Comparison of ENCODE assay signal across 18 cellular contexts in genomic region chr7:157990226-157990877, GRCh38.
"Had no signal": no experiment of that assay in that cellular context is flagged by ENCODE, and none has a peak within 500 bp of the region (broad histone marks: within the 10 kb centered on the region; RNA-seq: fewer than 3 reads in every experiment).

No MANE protein-coding gene starts in this region.

- H3K36me3 Mint-ChIP-seq: activated naive CD4-positive, alpha-beta T cell treated with anti-CD3 and anti-CD28 coated beads, Interleukin-2, amount 50 U/mL, for 24 hours had no signal

- H3K27ac ChIP-seq: ascending aorta, prostate gland, right atrium auricular region, tibial nerve had no signal

- H3K9me3 Mint-ChIP-seq: activated CD4-positive, alpha-beta memory T cell treated with anti-CD3 and anti-CD28 coated beads, Interleukin-2, amount 10 ng/mL, durations not matched to agents 7 days and 5 days; activated naive CD4-positive, alpha-beta T cell treated with anti-CD3 and anti-CD28 coated beads, Interleukin-2, amount 50 U/mL, for 24 hours; activated T-cell treated with anti-CD3 and anti-CD28 coated beads, Interleukin-2, amount 50 U/mL, for 24 hours; stimulated activated naive CD8-positive, alpha-beta T cell treated with anti-CD3 and anti-CD28 coated beads, Interleukin-15, Interleukin-2, amounts not matched to agents 100 ng/mL and 50 ng/mL, for 24 hours had no signal

- H3K27ac Mint-ChIP-seq: activated CD4-positive, alpha-beta memory T cell treated with anti-CD3 and anti-CD28 coated beads, Interleukin-2, amount 10 ng/mL, durations not matched to agents 7 days and 5 days; activated naive CD4-positive, alpha-beta T cell treated with anti-CD3 and anti-CD28 coated beads, Interleukin-2, amount 50 U/mL, for 24 hours; activated T-cell treated with anti-CD3 and anti-CD28 coated beads, Interleukin-2, amount 50 U/mL, for 24 hours; stimulated activated naive CD8-positive, alpha-beta T cell treated with anti-CD3 and anti-CD28 coated beads, Interleukin-15, Interleukin-2, amounts not matched to agents 100 ng/mL and 50 ng/mL, for 24 hours had no signal

- H3K36me3 ChIP-seq: ascending aorta, prostate gland, right atrium auricular region, tibial nerve had no signal

- H3K4me1 ChIP-seq: ascending aorta, prostate gland, right atrium auricular region, tibial nerve had no signal

- H3K4me3 Mint-ChIP-seq: activated CD4-positive, alpha-beta memory T cell treated with anti-CD3 and anti-CD28 coated beads, Interleukin-2, amount 10 ng/mL, durations not matched to agents 7 days and 5 days; activated naive CD4-positive, alpha-beta T cell treated with anti-CD3 and anti-CD28 coated beads, Interleukin-2, amount 50 U/mL, for 24 hours; activated T-cell treated with anti-CD3 and anti-CD28 coated beads, Interleukin-2, amount 50 U/mL, for 24 hours; stimulated activated naive CD8-positive, alpha-beta T cell treated with anti-CD3 and anti-CD28 coated beads, Interleukin-15, Interleukin-2, amounts not matched to agents 100 ng/mL and 50 ng/mL, for 24 hours had no signal

- H3K27me3 Mint-ChIP-seq: activated CD4-positive, alpha-beta memory T cell treated with anti-CD3 and anti-CD28 coated beads, Interleukin-2, amount 10 ng/mL, durations not matched to agents 7 days and 5 days; activated naive CD4-positive, alpha-beta T cell treated with anti-CD3 and anti-CD28 coated beads, Interleukin-2, amount 50 U/mL, for 24 hours; activated T-cell treated with anti-CD3 and anti-CD28 coated beads, Interleukin-2, amount 50 U/mL, for 24 hours; stimulated activated naive CD8-positive, alpha-beta T cell treated with anti-CD3 and anti-CD28 coated beads, Interleukin-15, Interleukin-2, amounts not matched to agents 100 ng/mL and 50 ng/mL, for 24 hours had no signal

- H3K4me3 ChIP-seq: ascending aorta, lung, prostate gland, right atrium auricular region, tibial nerve had no signal

- DNase-seq: activated CD4-positive, alpha-beta memory T cell treated with anti-CD3 and anti-CD28 coated beads, Interleukin-2, amount 10 ng/mL, durations not matched to agents 7 days and 5 days; activated CD4-positive, alpha-beta T cell treated with anti-CD3 and anti-CD28 coated beads for 48 hours; activated CD4-positive, CD25-positive, alpha-beta regulatory T cell; activated T-cell treated with anti-CD3 and anti-CD28 coated beads, Interleukin-2, amount 50 U/mL, for 24 hours; cortex of kidney; erythroblast; foreskin melanocyte; glutamatergic neuron; hippocampal formation; stimulated activated CD4-positive, alpha-beta T cell treated with anti-CD3 and anti-CD28 coated beads, Interleukin-2, amount 100 ng/mL, for 24 hours; T1000 had no signal

- H3K27me3 ChIP-seq: ascending aorta, right atrium auricular region, tibial nerve had no signal

- H3K9me3 ChIP-seq: ascending aorta, prostate gland, right atrium auricular region had no signal

- H3K4me1 Mint-ChIP-seq: activated CD4-positive, alpha-beta memory T cell treated with anti-CD3 and anti-CD28 coated beads, Interleukin-2, amount 10 ng/mL, durations not matched to agents 7 days and 5 days; activated naive CD4-positive, alpha-beta T cell treated with anti-CD3 and anti-CD28 coated beads, Interleukin-2, amount 50 U/mL, for 24 hours had no signal
